ENCODE assay signal across 26 cellular contexts in genomic region chr19:23318143-23318542, GRCh38.
DNase-seq lines count a peak whose midpoint lies in the region; ATAC-seq and TF ChIP-seq lines count a peak whose summit lies in the region.
"Had no signal": no experiment of that assay in that cellular context is flagged by ENCODE, and none has a peak within 500 bp of the region (broad histone marks: within the 10 kb centered on the region; RNA-seq: fewer than 3 reads in every experiment).

No MANE protein-coding gene starts in this region.

- no peaks in the 10 kb centered on the region for H3K9me3 ChIP-seq in GM23248 (ENCODE audit: low read depth)
- H3K9me3 ChIP-seq: BE2C, pancreas had no signal

- H3K9me2 ChIP-seq in GM23248 (ENCODE audit: insufficient read depth), result no peaks in the 10 kb centered on the region

- DNase-seq in activated T-cell treated with anti-CD3 and anti-CD28 coated beads, Interleukin-2, amount 50 U/mL, for 4 hours, result no peak
- DNase-seq in activated T-cell treated with anti-CD3 and anti-CD28 coated beads for 4 hours (no peak), GM23248 (peak; percentile 7), kidney tubule cell (ENCODE audit: low spot score) (peak; percentile 68), DMS153 (lab: John Stamatoyannopoulos, UW) (no peak), erythroblast (lab: John Stamatoyannopoulos, UW) (no peak)
- DNase-seq: activated naive CD4-positive, alpha-beta T cell; anterior cingulate cortex; BE2C; endodermal cell; HFFc6; kidney; NCI-H146; NCI-H2171; NCI-H510A treated with DMSO at 0.1 percent for 48 hours; pancreas; right cardiac atrium; T-helper 2 cell had no signal

- no peaks in the 10 kb centered on the region for H3K4me1 Mint-ChIP-seq in activated T-cell treated with anti-CD3 and anti-CD28 coated beads, Interleukin-2, amount 50 U/mL, for 4 hours (ENCODE audit: low read depth)
- H3K4me1 Mint-ChIP-seq in activated T-helper 17 cell treated with anti-CD3 and anti-CD28 coated beads, Interleukin-2, amount 50 U/mL, for 72 hours, result no peaks in the 10 kb centered on the region
- H3K4me1 Mint-ChIP-seq: endodermal cell, GM23338 had no signal

- H2AFZ ChIP-seq in GM23248, result no peak overlapping the region
- H2AFZ ChIP-seq: GM23338 had no signal

- H3K27me3 Mint-ChIP-seq in activated T-cell treated with anti-CD3 and anti-CD28 coated beads, Interleukin-2, amount 50 U/mL, for 4 hours (ENCODE audit: low read depth), result no peaks in the 10 kb centered on the region
- H3K27me3 Mint-ChIP-seq in activated T-helper 17 cell treated with anti-CD3 and anti-CD28 coated beads, Interleukin-2, amount 50 U/mL, for 72 hours, result no peaks in the 10 kb centered on the region

- no peaks in the 10 kb centered on the region for H3K27me3 ChIP-seq in GM23248 (replicated peaks; ENCODE audit: insufficient read depth)
- H3K27me3 ChIP-seq: BE2C, pancreas, suprapubic skin had no signal

- no peaks in the 10 kb centered on the region for H4K20me1 ChIP-seq in GM23248 (ENCODE audit: insufficient read depth)

- no peak overlapping the region for H3K4me3 ChIP-seq in GM23248
- H3K4me3 ChIP-seq: GM23338, K562, lung, pancreas, SK-N-MC, suprapubic skin had no signal

- peaks cover 18% of the 10 kb centered on the region for H3K9me3 Mint-ChIP-seq in activated T-cell treated with anti-CD3 and anti-CD28 coated beads, Interleukin-2, amount 50 U/mL, for 4 hours
- H3K9me3 Mint-ChIP-seq in activated T-helper 17 cell treated with anti-CD3 and anti-CD28 coated beads, Interleukin-2, amount 50 U/mL, for 72 hours, result peaks cover 18% of the 10 kb centered on the region

- H3K36me3 Mint-ChIP-seq in activated T-cell treated with anti-CD3 and anti-CD28 coated beads, Interleukin-2, amount 50 U/mL, for 4 hours (ENCODE audit: insufficient read depth), result no peaks in the 10 kb centered on the region
- H3K36me3 Mint-ChIP-seq in activated T-helper 17 cell treated with anti-CD3 and anti-CD28 coated beads, Interleukin-2, amount 50 U/mL, for 72 hours (ENCODE audit: low read depth), result no peaks in the 10 kb centered on the region

- TF ChIP-seq POLR2A in erythroblast (IDR thresholded peaks at IDR 0.05; ENCODE audit: low read length), result no peak

- H3K27ac Mint-ChIP-seq in activated T-helper 17 cell treated with anti-CD3 and anti-CD28 coated beads, Interleukin-2, amount 50 U/mL, for 72 hours, result no peak overlapping the region
- H3K27ac Mint-ChIP-seq: endodermal cell, GM23338, HFFc6 had no signal

- no peaks in the 10 kb centered on the region for H3F3A ChIP-seq in GM23248 (ENCODE audit: insufficient read depth)

- peak; percentile 70 to 75 for ATAC-seq in activated T-cell treated with anti-CD3 and anti-CD28 coated beads, Interleukin-2, amount 50 U/mL, for 4 hours
- peak; percentile 93 for ATAC-seq in activated T-helper 17 cell treated with anti-CD3 and anti-CD28 coated beads, Interleukin-2, amount 50 U/mL, for 72 hours (replicated peaks)
- no peak for ATAC-seq in HG02763 (IDR thresholded peaks at IDR 0.05; ENCODE audit: unreplicated experiment)
- ATAC-seq: GM23338, K562, pancreas, right cardiac atrium had no signal

- H3K4me2 ChIP-seq in GM23248 (ENCODE audit: unreplicated experiment), result no peak overlapping the region
- H3K4me2 ChIP-seq: GM23338 had no signal

- H3K36me3 ChIP-seq in GM23248 (ENCODE audit: low read depth), result no peaks in the 10 kb centered on the region
- H3K36me3 ChIP-seq: BE2C, pancreas, suprapubic skin had no signal

- WGBS in GM23248 (ENCODE audit: low coverage in 1 of 2, low lambda C conversion rate in 2 of 2, missing lambda C conversion rate in 2 of 2), 2 experiments, result 17 to 25% methylated on average over 1 of the region's 1 CpG

- no peaks in the 10 kb centered on the region for H3K79me2 ChIP-seq in GM23248 (ENCODE audit: insufficient read depth)

- no peaks in the 10 kb centered on the region for H3K4me1 ChIP-seq in GM23248 (ENCODE audit: insufficient read depth)
- H3K4me1 ChIP-seq: BE2C, pancreas, suprapubic skin had no signal

- H3K4me3 Mint-ChIP-seq in activated T-cell treated with anti-CD3 and anti-CD28 coated beads, Interleukin-2, amount 50 U/mL, for 4 hours, result no peak overlapping the region
- H3K4me3 Mint-ChIP-seq in activated T-helper 17 cell treated with anti-CD3 and anti-CD28 coated beads, Interleukin-2, amount 50 U/mL, for 72 hours, result no peak overlapping the region
- H3K4me3 Mint-ChIP-seq: endodermal cell, GM23338, HFFc6 had no signal

- H3K9ac ChIP-seq in GM23248, result no peak overlapping the region

- in situ Hi-C loops in GM23248 (cut with MboI), result no loop called here

- no peak overlapping the region for H3K27ac ChIP-seq in GM23248
- H3K27ac ChIP-seq: pancreas, SK-N-MC, suprapubic skin, VCaP had no signal

Comparison
In these comparisons a context has a peak if more than half of its experiments do, and no peak if none do; other contexts are left out.
1. DNase-seq: peak in GM23248 (single experiment) and kidney tubule cell (single experiment); none in activated T-cell treated with anti-CD3 and anti-CD28 coated beads, Interleukin-2, amount 50 U/mL, for 4 hours (single experiment), activated T-cell treated with anti-CD3 and anti-CD28 coated beads for 4 hours (single experiment), DMS153 (single experiment) and erythroblast (0 of 2).